ENCODE assay signal across 13 cellular contexts in the genomic region with DNA sequence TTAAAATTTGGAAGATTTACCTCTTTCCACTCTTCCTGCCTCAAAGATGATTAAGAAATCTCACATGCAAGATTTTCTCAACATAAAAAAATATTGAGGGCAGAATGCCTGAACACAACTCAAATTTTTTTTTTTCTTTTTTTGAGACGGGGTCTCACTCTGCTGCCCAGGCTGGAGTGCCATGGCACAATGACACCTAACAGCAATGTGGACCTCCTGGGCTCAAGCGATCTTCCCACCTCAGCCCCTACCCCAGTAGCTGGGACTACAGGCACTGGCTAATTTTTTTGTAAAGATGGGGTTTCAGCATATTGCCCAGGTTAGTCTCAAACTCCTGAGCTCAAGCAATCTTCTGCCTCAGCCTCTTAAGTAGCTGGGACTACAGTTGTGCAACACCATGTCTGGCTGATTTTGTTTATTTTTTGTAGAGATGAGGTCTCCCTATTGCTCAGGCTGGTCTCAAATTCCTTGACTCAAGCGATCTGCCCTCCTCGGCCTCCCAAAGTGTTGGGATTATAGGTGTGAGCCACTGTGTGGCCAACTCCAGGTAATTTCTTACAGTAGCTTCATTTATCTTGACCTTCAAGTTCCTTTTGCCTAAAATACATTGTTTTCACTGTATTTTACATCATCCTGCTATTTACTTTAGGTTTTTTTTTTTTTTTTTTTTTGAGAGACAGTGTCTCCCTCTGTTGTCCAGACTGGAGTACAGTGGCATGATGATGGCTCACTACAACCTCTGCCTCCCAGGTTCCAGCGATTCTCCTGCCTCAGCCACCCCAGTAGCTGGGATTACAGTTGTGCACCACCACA. TPM values are rescaled to one million over a fixed set of nuclear protein-coding genes. Genes with fewer than 3 reads are reported as not detected.
DNase-seq lines count a peak whose midpoint lies in the region; ATAC-seq and TF ChIP-seq lines count a peak whose summit lies in the region.
"Had no signal": no experiment of that assay in that cellular context is flagged by ENCODE, and none has a peak within 500 bp of the region (broad histone marks: within the 10 kb centered on the region; RNA-seq: fewer than 3 reads in every experiment).

No MANE protein-coding gene starts in this region.

- intact Hi-C loops in HCT116 (cut with micrococcal nuclease): no loop called here

- H3K4me2 ChIP-seq in HCT116 (ENCODE audit: low read length) (no peak overlapping the region), Karpas-422 (ENCODE audit: low read depth, low read length, poor library complexity, severe bottlenecking) (no peak overlapping the region)

- CTCF ChIA-PET in BJ (lab: Yijun Ruan, JAX): interaction anchor here (0.9 to 1.9 kb wide), 6 partner anchors 8 to 141 kb away, joined by 3 to 5 read pairs (median 4); no protein-coding TSS in a partner anchor
- CTCF ChIA-PET in HCT116 (lab: Charles Lee): interaction anchor here (0.6 to 2.0 kb wide), 3 partner anchors 25 to 81 kb away, joined by 3 to 13 read pairs (median 3); no protein-coding TSS in a partner anchor

- ATAC-seq in HCT116: peak; percentile 47; the same call in 1 of the 2 replicates
- peak; percentile 42 for ATAC-seq in left lobe of liver
- ATAC-seq: pancreas had no signal

- POLR2A ChIA-PET in BJ (lab: Charles Lee): no interaction called here
- POLR2A ChIA-PET in HCT116 (lab: Charles Lee): interaction anchor here (0.7 to 1.0 kb wide), 2 partner anchors 10 to 831 kb away, joined by 3 read pairs; no protein-coding TSS in a partner anchor

- H3K9me2 ChIP-seq in HCT116 (ENCODE audit: insufficient read depth) (no peaks in the 10 kb centered on the region), Karpas-422 (replicated peaks; ENCODE audit: insufficient read depth, low read length) (no peaks in the 10 kb centered on the region)

- H3K9me3 ChIP-seq in HCT116 (ENCODE audit: control insufficient read depth in 1 of 2, insufficient read depth in 1 of 2, low read depth in 1 of 2, low read length in 2 of 2): no peaks in the 10 kb centered on the region
- no peaks in the 10 kb centered on the region for H3K9me3 ChIP-seq in Karpas-422 (ENCODE audit: low read length)
- H3K9me3 ChIP-seq: pancreas had no signal

- peaks cover 97% of the 10 kb centered on the region for H3K79me2 ChIP-seq in HCT116 (ENCODE audit: insufficient read depth, low read length)
- H3K79me2 ChIP-seq in Karpas-422 (ENCODE audit: low read length): peaks cover 95% of the 10 kb centered on the region

- H3K9ac ChIP-seq in HCT116 (ENCODE audit: low read length) (no peak overlapping the region), Karpas-422 (ENCODE audit: low read length) (no peak overlapping the region)

- 0 out of 2 replicates have a peak, but pooled peaks cover 2% of the 10 kb centered on the region for H3K36me3 ChIP-seq in BJ (ENCODE audit: control insufficient read depth, insufficient read depth, low read length)
- H3K36me3 ChIP-seq in HCT116 (ENCODE audit: control insufficient read depth in 1 of 2, insufficient read depth in 2 of 2, low read length in 2 of 2): no peaks in the 10 kb centered on the region; a peak in 2 of 4 replicates
- H3K36me3 ChIP-seq in Karpas-422 (ENCODE audit: insufficient read depth, low read length): peaks cover 14% of the 10 kb centered on the region
- H3K36me3 ChIP-seq: pancreas had no signal

- TF ChIP-seq CTCF in BJ (IDR thresholded peaks at IDR 0.05; ENCODE audit: insufficient read depth, low read depth, low read length): peak; percentile 43
- peak in 2 of 3 experiments; percentile 19 to 20; a peak in 3 of 6 replicates for TF ChIP-seq CTCF in HCT116 (IDR thresholded peaks at IDR 0.05 in 2 of 3, conservative IDR thresholded peaks at IDR 0.05 in 1 of 3; ENCODE audit: borderline replicate concordance in 1 of 3, insufficient read depth in 1 of 3, low read depth in 2 of 3, low read length in 2 of 3)
- TF ChIP-seq CTCF in astrocyte of the cerebellum (IDR thresholded peaks at IDR 0.05; ENCODE audit: low read depth, low read length, missing control alignments): peak; percentile 23

- no peak for TF ChIP-seq POLR2A in HCT116 (IDR thresholded peaks at IDR 0.05; ENCODE audit: borderline replicate concordance, extremely low read depth, insufficient read depth, insufficient read length)

- RAD21 ChIA-PET in HCT116 (lab: Charles Lee; ENCODE audit: low non-redundant PET in 1 of 2, low total read pairs in 2 of 2, uncharacterized antibody in 2 of 2, unreplicated experiment in 2 of 2): no interaction called here

- H3K4me1 ChIP-seq in HCT116 (ENCODE audit: control insufficient read depth in 1 of 2, insufficient read depth in 2 of 2, low read length in 2 of 2) (peaks cover 20 to 29% of the 10 kb centered on the region in 2 experiments), Karpas-422 (ENCODE audit: low read length) (peaks cover 46% of the 10 kb centered on the region)

- BruUV-seq in HCT116 (replicated peaks; lab: Mats Ljungman, UMichigan): no TSS peak

- peak; percentile 26 for DNase-seq in BJ (ENCODE audit: low read depth)
- no peak for DNase-seq in HCT116 (ENCODE audit: low read depth, low spot score)
- DNase-seq in astrocyte of the cerebellum (ENCODE audit: low read depth): peak; percentile 3
- no peak for DNase-seq in left lobe of liver (ENCODE audit: low spot score)
- DNase-seq in NCI-H1048 (lab: John Stamatoyannopoulos, UW): no peak
- DNase-seq in NCI-H82 (lab: John Stamatoyannopoulos, UW): no peak
- no peak for DNase-seq in T-helper 2 cell
- no peak for DNase-seq in Karpas-422
- DNase-seq: DMS 273 treated with DMSO at 0.1 percent for 48 hours, KBM-7, NCI-H526, pancreas had no signal

- TF ChIP-seq RAD21 in HCT116 (IDR thresholded peaks at IDR 0.05; ENCODE audit: low read depth): no peak

- no peaks in the 10 kb centered on the region for H3K27me3 ChIP-seq in BJ (ENCODE audit: control insufficient read depth, insufficient read depth, low read length)
- H3K27me3 ChIP-seq in HCT116 (ENCODE audit: insufficient read depth, low read length): no peaks in the 10 kb centered on the region
- H3K27me3 ChIP-seq in Karpas-422 (ENCODE audit: low read length): no peaks in the 10 kb centered on the region
- H3K27me3 ChIP-seq: pancreas had no signal

- no peak overlapping the region for H2AFZ ChIP-seq in HCT116 (ENCODE audit: low read depth, low read length, poor library complexity, severe bottlenecking)
- no peak overlapping the region for H2AFZ ChIP-seq in Karpas-422 (ENCODE audit: low read length)

- H4K20me1 ChIP-seq in HCT116 (ENCODE audit: insufficient read depth): 0 out of 2 replicates have a peak, but pooled peaks cover 10% of the 10 kb centered on the region
- no peaks in the 10 kb centered on the region; the same call in 1 of the 2 replicates for H4K20me1 ChIP-seq in Karpas-422 (ENCODE audit: insufficient read depth, low read depth, low read length)

- in situ Hi-C loops in astrocyte of the cerebellum (cut with HindIII; ENCODE audit: low sequenced_read_pairs): no loop called here

- H3K4me3 ChIP-seq in BJ (ENCODE audit: low read depth, low read length) (no peak overlapping the region), HCT116 (replicated peaks in 1 of 2; ENCODE audit: low read depth in 1 of 2, low read length in 2 of 2) (no peak overlapping the region), astrocyte of the cerebellum (ENCODE audit: low read depth, low read length) (no peak overlapping the region), Karpas-422 (ENCODE audit: low read length) (no peak overlapping the region)
- H3K4me3 ChIP-seq: pancreas had no signal

- H3K27ac ChIP-seq in HCT116 (ENCODE audit: low read depth, low read length) (no peak overlapping the region), Karpas-422 (ENCODE audit: low read length) (no peak overlapping the region)
- H3K27ac ChIP-seq: epithelial cell of prostate, pancreas had no signal

TF ChIP-seq in HCT116, 20 proteins besides CTCF, POLR2A, EP300 and RAD21 (continues in another document):
- TF ChIP-seq, protein P1, sequence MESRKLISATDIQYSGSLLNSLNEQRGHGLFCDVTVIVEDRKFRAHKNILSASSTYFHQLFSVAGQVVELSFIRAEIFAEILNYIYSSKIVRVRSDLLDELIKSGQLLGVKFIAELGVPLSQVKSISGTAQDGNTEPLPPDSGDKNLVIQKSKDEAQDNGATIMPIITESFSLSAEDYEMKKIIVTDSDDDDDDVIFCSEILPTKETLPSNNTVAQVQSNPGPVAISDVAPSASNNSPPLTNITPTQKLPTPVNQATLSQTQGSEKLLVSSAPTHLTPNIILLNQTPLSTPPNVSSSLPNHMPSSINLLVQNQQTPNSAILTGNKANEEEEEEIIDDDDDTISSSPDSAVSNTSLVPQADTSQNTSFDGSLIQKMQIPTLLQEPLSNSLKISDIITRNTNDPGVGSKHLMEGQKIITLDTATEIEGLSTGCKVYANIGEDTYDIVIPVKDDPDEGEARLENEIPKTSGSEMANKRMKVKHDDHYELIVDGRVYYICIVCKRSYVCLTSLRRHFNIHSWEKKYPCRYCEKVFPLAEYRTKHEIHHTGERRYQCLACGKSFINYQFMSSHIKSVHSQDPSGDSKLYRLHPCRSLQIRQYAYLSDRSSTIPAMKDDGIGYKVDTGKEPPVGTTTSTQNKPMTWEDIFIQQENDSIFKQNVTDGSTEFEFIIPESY (IDR thresholded peaks at IDR 0.05; ENCODE audit: extremely low read depth, insufficient replicate concordance, low read length): no peak
- no peak for TF ChIP-seq EZH2 (IDR thresholded peaks at IDR 0.05)

RNA-seq across cellular contexts. Expression of gene NUCKS1, which starts 10.4 kb away (rescaled TPM):
- polyA plus RNA-seq in BJ (2011; rRNA removed): 33.3 and 78.8 TPM in 2 replicates
- polyA minus RNA-seq in BJ (2011; rRNA and poly(A)+ RNA removed): 85.7 and 89.0 TPM in 2 replicates
- total RNA-seq in HCT116 (2021; ENCODE audit: unreplicated experiment) (237 TPM), left lobe of liver (72.3 TPM)
- polyA plus RNA-seq in HCT116 (2012): 40.6 and 54.7 TPM in 2 replicates
- total RNA-seq in Karpas-422 (2014; rRNA removed; shearing (Covaris generic); ENCODE audit: low replicate concordance): 36.4 and 56.9 TPM in 2 replicates

RNA-seq across cellular contexts. Expression of gene RAB29, which starts 35.7 kb away (rescaled TPM):
- polyA plus RNA-seq in BJ (2011; rRNA removed): 12.1 and 13.4 TPM in 2 replicates
- polyA minus RNA-seq in BJ (2011; rRNA and poly(A)+ RNA removed): 6.1 and 6.4 TPM in 2 replicates
- total RNA-seq in HCT116 (2021; ENCODE audit: unreplicated experiment): 17.7 TPM
- 8.5 and 12.0 TPM in 2 replicates for polyA plus RNA-seq in HCT116 (2012)
- total RNA-seq in left lobe of liver: 20.7 TPM
- 3.1 and 3.6 TPM in 2 replicates for total RNA-seq in Karpas-422 (2014; rRNA removed; shearing (Covaris generic); ENCODE audit: low replicate concordance)

RNA-seq across cellular contexts. Expression of gene SLC45A3, which starts 59.2 kb away (rescaled TPM):
- 0.70 and 0.91 TPM in 2 replicates for polyA plus RNA-seq in BJ (2011; rRNA removed)
- 0.41 and 0.57 TPM in 2 replicates for polyA minus RNA-seq in BJ (2011; rRNA and poly(A)+ RNA removed)
- total RNA-seq in HCT116 (2021; ENCODE audit: unreplicated experiment): 12.3 TPM
- polyA plus RNA-seq in HCT116 (2012): 11.4 and 12.6 TPM in 2 replicates
- 21.2 TPM for total RNA-seq in left lobe of liver
- not detected in 2 replicates for total RNA-seq in Karpas-422 (2014; rRNA removed; shearing (Covaris generic); ENCODE audit: low replicate concordance)

Comparison
In these comparisons a context has a peak if more than half of its experiments do, and no peak if none do; other contexts are left out.
1. DNase-seq: peak in BJ (single experiment) and astrocyte of the cerebellum (single experiment); none in HCT116 (single experiment), left lobe of liver (single experiment), NCI-H1048 (single experiment), NCI-H82 (single experiment), T-helper 2 cell (0 of 5) and Karpas-422 (single experiment).
2. RNA of gene SLC45A3, which starts 59.2 kb away (total RNA-seq): 21.2 TPM in left lobe of liver (single experiment) and 12.3 TPM in HCT116 (single experiment); not detected in Karpas-422; every median in the first group is over 10 times any median in the second.
3. Peak in every context shown above with its lines, with median percentiles within 50 percentile points of each other: CTCF ChIP-seq.